8 cellular contexts compared by ENCODE assay signal in genomic region chr3:11236588-11237461, GRCh38. TPM values are rescaled to one million over a fixed set of nuclear protein-coding genes. Genes with fewer than 3 reads are reported as not detected.
DNase-seq lines count a peak whose midpoint lies in the region; ATAC-seq, FAIRE-seq and TF ChIP-seq lines count a peak whose summit lies in the region.

No MANE protein-coding gene starts in this region.

- no peaks in the 10 kb centered on the region for H3K27me3 Mint-ChIP-seq in chondrocyte (ENCODE audit: low read depth)

- peaks cover 7% of the 10 kb centered on the region for H3K9me3 Mint-ChIP-seq in chondrocyte (ENCODE audit: low read depth)

- peak; percentile 69 for DNase-seq in A172 (ENCODE audit: low spot score)
- DNase-seq in GM18507 (ENCODE audit: extremely low spot score, insufficient read length, low read depth), result peak; percentile 38
- peak; percentile 4 to 30 for DNase-seq in NCI-H1930 (lab: John Stamatoyannopoulos, UW)
- peak; percentile 59 for DNase-seq in activated CD4-positive, alpha-beta T cell treated with anti-CD3 and anti-CD28 coated beads for 1 hour
- DNase-seq in chondrocyte (ENCODE audit: low spot score), result no peak
- peak; percentile 55 to 89 for DNase-seq in lower leg skin (ENCODE audit: low spot score in 2 of 2)
- DNase-seq in stimulated activated CD8-positive, alpha-beta memory T cell treated with anti-CD3 and anti-CD28 coated beads, Interleukin-15, amount 100 ng/mL, for 48 hours (ENCODE audit: low read depth in 2 of 2), result peak; percentile 49 to 62

- no peak overlapping the region for H3K4me3 ChIP-seq in lower leg skin (ENCODE audit: low read depth, poor library complexity, severe bottlenecking)

- FAIRE-seq in GM18507 (lab: Jason Lieb, UNC), result peak; percentile 33

- peaks cover 14% of the 10 kb centered on the region for H3K36me3 Mint-ChIP-seq in chondrocyte (ENCODE audit: low read depth)

- TF ChIP-seq CTCF in chondrocyte (IDR thresholded peaks at IDR 0.05) (peak; percentile 88), lower leg skin (IDR thresholded peaks at IDR 0.05) (no peak)

- intact Hi-C loops in lower leg skin (cut with DNase I; ENCODE audit: low total_unique reads), result loop anchor here (10.0 kb wide), 1 partner anchor 98 kb away; no protein-coding TSS in a partner anchor

- no peak for ATAC-seq in HG03520 (IDR thresholded peaks at IDR 0.05; ENCODE audit: unreplicated experiment)

- TF ChIP-seq POLR2A in lower leg skin (IDR thresholded peaks at IDR 0.05), result no peak

- H3K4me1 Mint-ChIP-seq in chondrocyte (ENCODE audit: low read depth), result peaks cover 42% of the 10 kb centered on the region

- H3K27ac Mint-ChIP-seq in chondrocyte (ENCODE audit: unreplicated experiment), result peak overlapping the region; percentile 96

- no peak overlapping the region for H3K4me3 Mint-ChIP-seq in chondrocyte (ENCODE audit: unreplicated experiment)

- 42 to 50% methylated on average over 8 of the region's 8 CpGs for WGBS in lower leg skin, 2 donors

RNA-seq across cellular contexts. Expression of gene ATG7, which starts 35.4 kb away (rescaled TPM):
- 48.3 and 68.2 TPM in 2 replicates for total RNA-seq in A172 (2014; rRNA removed; shearing (Covaris generic))
- total RNA-seq in chondrocyte (27.4 to 34.3 TPM (median 29.0 TPM) in 3 replicates), lower leg skin (100 to 1,000 TPM in 1 of 4 donors, 10 to 100 TPM in 3; 38.8 to 110 (median 53.2) TPM)
